ENCODE assay signal across 12 cellular contexts in the genomic region with DNA sequence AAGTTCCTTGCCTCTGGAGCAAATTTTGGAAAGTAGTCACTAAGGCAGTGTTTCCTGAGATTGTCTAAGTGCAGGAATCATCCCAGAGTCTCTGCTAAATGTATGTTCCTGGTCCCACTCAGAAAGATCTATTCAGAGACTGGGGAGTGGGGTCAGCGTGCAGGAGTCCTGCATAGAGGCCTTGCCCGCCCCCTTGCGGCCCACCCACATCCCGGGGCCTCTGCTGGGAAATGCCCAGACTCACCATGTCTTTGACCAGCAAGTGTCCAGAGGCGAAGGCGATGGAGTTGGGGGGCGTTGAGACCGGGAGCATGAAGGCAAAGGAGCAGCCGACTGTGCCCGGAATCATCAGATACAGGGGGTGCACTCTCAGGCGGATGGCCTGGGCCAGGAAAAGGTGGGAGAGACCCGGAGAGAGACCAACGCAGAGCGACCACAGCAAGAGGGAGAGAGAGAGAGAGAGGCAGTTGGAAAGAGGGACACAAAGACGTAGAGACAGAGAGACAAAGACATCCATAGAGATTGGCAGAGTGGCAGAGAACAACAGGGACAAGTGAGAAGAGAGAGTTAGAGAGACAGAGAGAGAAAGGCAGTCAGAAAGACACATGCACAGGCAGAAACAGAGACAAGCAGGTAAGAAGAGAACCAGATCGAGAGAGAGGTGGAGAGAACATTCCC. TPM values are rescaled to one million over a fixed set of nuclear protein-coding genes. Genes with fewer than 3 reads are reported as not detected.
DNase-seq lines count a peak whose midpoint lies in the region; ATAC-seq and TF ChIP-seq lines count a peak whose summit lies in the region.
"Had no signal": no experiment of that assay in that cellular context is flagged by ENCODE, and none has a peak within 500 bp of the region (broad histone marks: within the 10 kb centered on the region; RNA-seq: fewer than 3 reads in every experiment).

No MANE protein-coding gene starts in this region.

- no peaks in the 10 kb centered on the region for H3K9me3 Mint-ChIP-seq in MCF 10A (ENCODE audit: unreplicated experiment)

- ATAC-seq in GM18520 (IDR thresholded peaks at IDR 0.05; ENCODE audit: unreplicated experiment): no peak
- ATAC-seq in GM21526 (IDR thresholded peaks at IDR 0.05; ENCODE audit: low FRiP score, unreplicated experiment): no peak

- H3K9me3 ChIP-seq in breast epithelium: no peaks in the 10 kb centered on the region
- H3K9me3 ChIP-seq in mammary epithelial cell (replicated peaks; ENCODE audit: insufficient read depth, low read length): no peaks in the 10 kb centered on the region
- no peaks in the 10 kb centered on the region for H3K9me3 ChIP-seq in testis

- no TSS peak for BruUV-seq in MCF 10A (replicated peaks; lab: Mats Ljungman, UMichigan)
- no TSS peak for BruUV-seq in mammary epithelial cell (replicated peaks; lab: Mats Ljungman, UMichigan)

- CTCF ChIA-PET in MCF 10A (lab: Yijun Ruan, JAX): interaction anchor here (0.6 to 2.3 kb wide), 6 partner anchors 12 to 436 kb away, joined by 3 to 10 read pairs (median 4); partner anchors contain the start of gene OCSTAMP
- CTCF ChIA-PET in mammary epithelial cell (lab: Charles Lee; ENCODE audit: low non-redundant PET): no interaction called here

- H3K36me3 ChIP-seq in breast epithelium: no peaks in the 10 kb centered on the region
- H3K36me3 ChIP-seq in mammary epithelial cell (ENCODE audit: insufficient read depth, low read length): no peaks in the 10 kb centered on the region
- H3K36me3 ChIP-seq in testis (ENCODE audit: low read depth, missing control alignments): no peaks in the 10 kb centered on the region

- TF ChIP-seq CTCF in breast epithelium (IDR thresholded peaks at IDR 0.05) (no peak), MCF 10A (IDR thresholded peaks at IDR 0.05; ENCODE audit: unreplicated experiment) (no peak), mammary epithelial cell (conservative IDR thresholded peaks at IDR 0.05 in 1 of 2, IDR thresholded peaks at IDR 0.05 in 1 of 2; ENCODE audit: extremely low read depth in 1 of 2, insufficient read depth in 1 of 2, low read depth in 1 of 2, low read length in 2 of 2) (no peak), testis (IDR thresholded peaks at IDR 0.05) (no peak)

- H3K27me3 Mint-ChIP-seq in MCF 10A (ENCODE audit: insufficient read depth, unreplicated experiment): no peaks in the 10 kb centered on the region

- WGBS in mammary epithelial cell (ENCODE audit: low coverage, missing lambda C conversion rate): 89% methylated on average over 13 of the region's 16 CpGs
- 61 to 65% methylated on average over 12 to 16 of the region's 16 CpGs for WGBS in testis, 2 donors

- H3K4me3 Mint-ChIP-seq in MCF 10A (ENCODE audit: unreplicated experiment): no peak overlapping the region
- H3K4me3 Mint-ChIP-seq: activated naive CD8-positive, alpha-beta T cell had no signal

- H3K4me1 ChIP-seq in breast epithelium (no peaks in the 10 kb centered on the region), mammary epithelial cell (ENCODE audit: insufficient read depth, low read length) (no peaks in the 10 kb centered on the region), testis (peaks cover 6% of the 10 kb centered on the region)

- H3K27ac ChIP-seq in breast epithelium (peak overlapping the region in 1 of 2 donors; percentile 33), mammary epithelial cell (ENCODE audit: insufficient read depth, low read depth, low read length) (no peak overlapping the region), layer of hippocampus (ENCODE audit: low read depth, low read length) (peak overlapping the region; percentile 94), testis (peak overlapping the region; percentile 61 to 79)

- POLR2A ChIA-PET in MCF 10A (lab: Yijun Ruan, JAX): no interaction called here

- H3K4me1 Mint-ChIP-seq in MCF 10A (ENCODE audit: insufficient read depth, unreplicated experiment): peaks cover 4% of the 10 kb centered on the region

- dilution Hi-C loops in mammary epithelial cell (cut with HindIII; ENCODE audit: low sequenced_read_pairs): no loop called here

- H3K36me3 Mint-ChIP-seq in MCF 10A (ENCODE audit: insufficient read depth, unreplicated experiment): no peaks in the 10 kb centered on the region
- H3K36me3 Mint-ChIP-seq: activated naive CD8-positive, alpha-beta T cell had no signal

- no peak overlapping the region for H3K9ac ChIP-seq in mammary epithelial cell (ENCODE audit: insufficient read depth, low read length)

- no peaks in the 10 kb centered on the region for H4K20me1 ChIP-seq in mammary epithelial cell (ENCODE audit: insufficient read depth, low read length)

- H3K4me3 ChIP-seq in breast epithelium: peak overlapping the region; percentile 35 to 56 (median 36)
- H3K4me3 ChIP-seq in mammary epithelial cell (replicated peaks in 1 of 3; ENCODE audit: insufficient read depth in 1 of 3, low read depth in 2 of 3, low read length in 3 of 3): no peak overlapping the region
- H3K4me3 ChIP-seq in testis: peak overlapping the region; percentile 19 to 42

- no peak for DNase-seq in breast epithelium (ENCODE audit: low spot score in 2 of 2)
- no peak for DNase-seq in MCF 10A (ENCODE audit: unreplicated experiment)
- no peak for DNase-seq in mammary epithelial cell
- DNase-seq in testis: peak; percentile 25
- DNase-seq in A172 (ENCODE audit: low spot score): no peak

- no peak overlapping the region for H3K4me2 ChIP-seq in mammary epithelial cell (ENCODE audit: insufficient read depth, low read depth, low read length)

- intact Hi-C loops in breast epithelium (cut with DNase I; ENCODE audit: low total_unique reads): no loop called here
- intact Hi-C loops in MCF 10A (cut with micrococcal nuclease): no loop called here
- intact Hi-C loops in mammary epithelial cell (cut with micrococcal nuclease): no loop called here
- intact Hi-C loops in testis (cut with DNase I; ENCODE audit: low total_unique reads): no loop called here

- no peak overlapping the region for H3K27ac Mint-ChIP-seq in MCF 10A (ENCODE audit: low read depth, unreplicated experiment)
- H3K27ac Mint-ChIP-seq: activated naive CD8-positive, alpha-beta T cell had no signal

- H3K27me3 ChIP-seq in breast epithelium (no peaks in the 10 kb centered on the region), mammary epithelial cell (ENCODE audit: insufficient read depth, low read length) (no peaks in the 10 kb centered on the region), layer of hippocampus (ENCODE audit: control insufficient read depth, insufficient read depth, low read length) (no peaks in the 10 kb centered on the region), testis (no peaks in the 10 kb centered on the region)

- TF ChIP-seq POLR2A in breast epithelium (IDR thresholded peaks at IDR 0.05) (no peak), testis (IDR thresholded peaks at IDR 0.05) (no peak)

- H3K79me2 ChIP-seq in mammary epithelial cell (ENCODE audit: insufficient read depth, low read length): no peaks in the 10 kb centered on the region

- peak overlapping the region; percentile 93 for H2AFZ ChIP-seq in mammary epithelial cell (ENCODE audit: low read depth, low read length)

- in situ Hi-C loops in mammary epithelial cell (cut with MboI; ENCODE audit: low sequenced_read_pairs in 2 of 2): no loop called here

RNA-seq across cellular contexts. Expression of gene OCSTAMP, which starts 12.9 kb away (rescaled TPM):
- under 1 TPM in 1 of 3 donors, not detected in 2; 0.32 TPM for total RNA-seq in breast epithelium
- not detected in 2 replicates for total RNA-seq in MCF 10A (2022)
- total RNA-seq in mammary epithelial cell: not detected
- not detected for polyA plus RNA-seq in mammary epithelial cell
- not detected for polyA minus RNA-seq in mammary epithelial cell
- total RNA-seq in testis: under 1 TPM in 1 of 2 donors, not detected in 1; 0.56 TPM
- 0.25 TPM for polyA plus RNA-seq in testis (ENCODE audit: insufficient read depth, low read depth, low replicate concordance)
- not detected in 2 replicates for total RNA-seq in A172 (2014; rRNA removed; shearing (Covaris generic))
- total RNA-seq: kidney epithelial cell, occipital lobe, urinary bladder had no signal
- polyA plus RNA-seq: urinary bladder had no signal

RNA-seq across cellular contexts. Expression of gene ZNF334, which starts 50.0 kb away (rescaled TPM):
- total RNA-seq in breast epithelium: 10 to 100 TPM in 1 of 3 donors, 1 to 10 TPM in 1, under 1 TPM in 1; 0.96 to 18.7 (median 8.2) TPM
- not detected in 2 replicates for total RNA-seq in MCF 10A (2022)
- total RNA-seq in mammary epithelial cell: 1 to 10 TPM; 1.1 to 4.3 TPM
- polyA plus RNA-seq in mammary epithelial cell: 2.0 TPM
- 1.1 TPM for polyA minus RNA-seq in mammary epithelial cell
- total RNA-seq in testis: 10 to 100 TPM; 26.8 to 33.7 TPM
- polyA plus RNA-seq in testis (ENCODE audit: insufficient read depth, low read depth, low replicate concordance): 6.0 TPM
- 0.12 TPM in 1 of 2 replicates, not detected in the other for total RNA-seq in A172 (2014; rRNA removed; shearing (Covaris generic))

Comparison
In these comparisons a context has a peak if more than half of its experiments do, and no peak if none do; other contexts are left out.
1. H3K4me3 ChIP-seq: peak in breast epithelium (3 of 3) and testis (2 of 2); none in mammary epithelial cell (0 of 3).